ENCODE assay signal across 17 cellular contexts in the genomic region with DNA sequence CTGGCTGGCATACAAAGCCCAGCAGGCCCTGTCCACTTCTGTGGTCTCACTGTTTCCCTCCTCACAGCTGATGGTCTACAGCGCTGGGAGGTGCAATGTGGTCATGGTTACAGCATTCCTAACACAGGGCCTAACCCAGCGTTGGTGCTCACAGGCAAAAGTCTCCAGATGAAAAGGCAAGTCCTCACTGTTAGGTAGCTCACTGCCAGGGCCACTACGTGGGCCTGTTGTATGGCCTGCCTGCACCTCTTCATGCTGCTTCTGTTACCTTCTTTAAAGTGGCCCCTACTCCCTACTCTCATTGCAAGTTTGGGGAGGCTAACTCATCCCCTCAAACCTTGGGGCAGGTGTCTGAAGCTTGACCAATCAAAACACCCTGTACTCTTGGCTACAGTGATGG. TPM values are rescaled to one million over a fixed set of nuclear protein-coding genes. Genes with fewer than 3 reads are reported as not detected.
"Had no signal": no experiment of that assay in that cellular context is flagged by ENCODE, and none has a peak within 500 bp of the region (broad histone marks: within the 10 kb centered on the region; RNA-seq: fewer than 3 reads in every experiment).

No MANE protein-coding gene starts in this region.

- H3K27me3 ChIP-seq: cardiac muscle cell, pancreas, upper lobe of left lung had no signal

- H3K4me3 ChIP-seq: cardiac muscle cell, pancreas, smooth muscle cell, upper lobe of left lung had no signal

- H3K36me3 ChIP-seq: cardiac muscle cell, pancreas, upper lobe of left lung had no signal

- H3K36me3 Mint-ChIP-seq: activated naive CD8-positive, alpha-beta T cell treated with anti-CD3 and anti-CD28 coated beads, Interleukin-2, amount 10 ng/mL, durations not matched to agents 7 days and 5 days; stimulated activated memory B cell treated with anti-CD40 and anti-IgM and Interleukin-4, amounts not matched to agents 10 μg/mL and 1 μg/mL and 100 μg/mL, for 72 hours had no signal

- H3K27me3 Mint-ChIP-seq: activated B cell treated with CpG ODN at 0.5 μM for 24 hours; dendritic cell treated with granulocyte-macrophage colony-stimulating factor and Interleukin-4, amounts not matched to agents 40 ng/mL and 50 ng/mL, for 4 days; stimulated activated memory B cell treated with anti-CD40 and anti-IgM and Interleukin-4, amounts not matched to agents 10 μg/mL and 1 μg/mL and 100 μg/mL, for 72 hours had no signal

- H3K27ac Mint-ChIP-seq: activated B cell treated with CpG ODN at 0.5 μM for 24 hours; activated CD4-positive, alpha-beta T cell treated with anti-CD3 and anti-CD28 coated beads, Interleukin-2, amount 10 ng/mL, durations not matched to agents 7 days and 5 days; activated naive CD8-positive, alpha-beta T cell treated with anti-CD3 and anti-CD28 coated beads, Interleukin-2, amount 10 ng/mL, durations not matched to agents 7 days and 5 days; dendritic cell treated with granulocyte-macrophage colony-stimulating factor and Interleukin-4, amounts not matched to agents 40 ng/mL and 50 ng/mL, for 4 days; stimulated activated memory B cell treated with anti-CD40 and anti-IgM and Interleukin-4, amounts not matched to agents 10 μg/mL and 1 μg/mL and 100 μg/mL, for 72 hours had no signal

- H3K9me3 Mint-ChIP-seq: activated B cell treated with CpG ODN at 0.5 μM for 24 hours; activated CD4-positive, alpha-beta T cell treated with anti-CD3 and anti-CD28 coated beads, Interleukin-2, amount 10 ng/mL, durations not matched to agents 7 days and 5 days; activated naive CD8-positive, alpha-beta T cell treated with anti-CD3 and anti-CD28 coated beads, Interleukin-2, amount 10 ng/mL, durations not matched to agents 7 days and 5 days; activated T-cell treated with anti-CD3 and anti-CD28 coated beads, Interleukin-2, amount 50 U/mL, for 4 hours; dendritic cell treated with granulocyte-macrophage colony-stimulating factor and Interleukin-4, amounts not matched to agents 40 ng/mL and 50 ng/mL, for 4 days; stimulated activated memory B cell treated with anti-CD40 and anti-IgM and Interleukin-4, amounts not matched to agents 10 μg/mL and 1 μg/mL and 100 μg/mL, for 72 hours had no signal

- H3K27ac ChIP-seq: cardiac muscle cell, pancreas, upper lobe of left lung had no signal

- H3K9me3 ChIP-seq: pancreas, upper lobe of left lung had no signal

- DNase-seq: activated B cell treated with CpG ODN at 0.5 μM for 24 hours; activated CD4-positive, alpha-beta T cell treated with anti-CD3 and anti-CD28 coated beads, Interleukin-2, amount 10 ng/mL, durations not matched to agents 7 days and 5 days; activated naive CD8-positive, alpha-beta T cell treated with anti-CD3 and anti-CD28 coated beads, Interleukin-2, amount 10 ng/mL, durations not matched to agents 7 days and 5 days; activated T-cell treated with anti-CD3 and anti-CD28 coated beads, Interleukin-2, amount 50 U/mL, for 4 hours; SHP77; T-helper 2 cell; upper lobe of left lung had no signal

- H3K4me3 Mint-ChIP-seq: activated B cell treated with CpG ODN at 0.5 μM for 24 hours; activated CD4-positive, alpha-beta T cell treated with anti-CD3 and anti-CD28 coated beads, Interleukin-2, amount 10 ng/mL, durations not matched to agents 7 days and 5 days; activated naive CD8-positive, alpha-beta T cell treated with anti-CD3 and anti-CD28 coated beads, Interleukin-2, amount 10 ng/mL, durations not matched to agents 7 days and 5 days; activated T-cell treated with anti-CD3 and anti-CD28 coated beads, Interleukin-2, amount 50 U/mL, for 4 hours; dendritic cell treated with granulocyte-macrophage colony-stimulating factor and Interleukin-4, amounts not matched to agents 40 ng/mL and 50 ng/mL, for 4 days; stimulated activated memory B cell treated with anti-CD40 and anti-IgM and Interleukin-4, amounts not matched to agents 10 μg/mL and 1 μg/mL and 100 μg/mL, for 72 hours had no signal

RNA-seq across cellular contexts. Expression of a gene that starts 31.3 kb away (rescaled TPM):
- total RNA-seq: esophagus mucosa, smooth muscle cell had no signal

RNA-seq across cellular contexts. Expression of a gene that starts 39.2 kb away (rescaled TPM):
- total RNA-seq: activated B cell treated with CpG ODN at 0.5 μM for 24 hours; activated CD4-positive, alpha-beta T cell treated with anti-CD3 and anti-CD28 coated beads, Interleukin-2, amount 10 ng/mL, durations not matched to agents 7 days and 5 days; activated naive CD8-positive, alpha-beta T cell treated with anti-CD3 and anti-CD28 coated beads, Interleukin-2, amount 10 ng/mL, durations not matched to agents 7 days and 5 days; activated T-cell treated with anti-CD3 and anti-CD28 coated beads, Interleukin-2, amount 50 U/mL, for 4 hours; astrocyte; esophagus mucosa; renal cortical epithelial cell; smooth muscle cell had no signal

RNA-seq across cellular contexts. Expression of a gene that starts 56.5 kb away (rescaled TPM):
- total RNA-seq: activated B cell treated with CpG ODN at 0.5 μM for 24 hours; activated CD4-positive, alpha-beta T cell treated with anti-CD3 and anti-CD28 coated beads, Interleukin-2, amount 10 ng/mL, durations not matched to agents 7 days and 5 days; activated naive CD8-positive, alpha-beta T cell treated with anti-CD3 and anti-CD28 coated beads, Interleukin-2, amount 10 ng/mL, durations not matched to agents 7 days and 5 days; activated T-cell treated with anti-CD3 and anti-CD28 coated beads, Interleukin-2, amount 50 U/mL, for 4 hours; astrocyte; esophagus mucosa; liver; mesenteric fat pad; pancreas; renal cortical epithelial cell; smooth muscle cell; upper lobe of left lung had no signal
